In genomic region chr2:110910404-110910803, GRCh38 we compare ENCODE assay signal across 20 cellular contexts.
"Had no signal": no experiment of that assay in that cellular context is flagged by ENCODE, and none has a peak within 500 bp of the region (broad histone marks: within the 10 kb centered on the region; RNA-seq: fewer than 3 reads in every experiment).

No MANE protein-coding gene starts in this region.

- ATAC-seq: activated T-cell treated with anti-CD3 and anti-CD28 coated beads, Interleukin-2, amount 50 U/mL, for 72 hours; right cardiac atrium had no signal

- H3K9me3 ChIP-seq: testis, uterus had no signal

- H3K36me3 ChIP-seq: uterus had no signal

- H3K9ac ChIP-seq: parathyroid adenoma had no signal

- FAIRE-seq: astrocyte, keratinocyte had no signal

- H3K4me3 ChIP-seq: testis, uterus had no signal

- H2AFZ ChIP-seq: parathyroid adenoma had no signal

- H3K27me3 ChIP-seq: testis, uterus had no signal

- H3K79me2 ChIP-seq: parathyroid adenoma had no signal

- H3K4me1 ChIP-seq: parathyroid adenoma, testis, uterus had no signal

- DNase-seq: activated CD4-positive, alpha-beta T cell treated with anti-CD3 and anti-CD28 coated beads for 4 hours; activated CD4-positive, alpha-beta T cell treated with anti-CD3 and anti-CD28 coated beads, Interleukin-2, amount 50 U/mL, for 48 hours; activated CD4-positive, CD25-positive, alpha-beta regulatory T cell; activated gamma-delta T cell; activated T-cell treated with anti-CD3 and anti-CD28 coated beads, Interleukin-2, amount 50 U/mL, for 72 hours; central memory CD4-positive, alpha-beta T cell; dermis blood vessel endothelial cell; effector CD8-positive, alpha-beta T cell; erythroblast; foreskin fibroblast; left colon; nephron progenitor cell; right cardiac atrium; stimulated activated CD4-positive, alpha-beta T cell treated with anti-CD3 and anti-CD28 coated beads, Interleukin-4, amount 100 ng/mL, for 4 hours; testis; trophoblast cell; uterus had no signal

- H3K27ac ChIP-seq: parathyroid adenoma, testis, uterus had no signal
